Comparison of ENCODE assay signal across 27 cellular contexts in genomic region chr2:130365075-130365474, GRCh38. TPM values are rescaled to one million over a fixed set of nuclear protein-coding genes. Genes with fewer than 3 reads are reported as not detected.
A peak's percentile ranks its signal among the peaks of the same experiment; 100 is the strongest.
DNase-seq lines count a peak whose midpoint lies in the region; ATAC-seq, FAIRE-seq and TF ChIP-seq lines count a peak whose summit lies in the region.
"Had no signal": no experiment of that assay in that cellular context is flagged by ENCODE, and none has a peak within 500 bp of the region (broad histone marks: within the 10 kb centered on the region; RNA-seq: fewer than 3 reads in every experiment).

No MANE protein-coding gene starts in this region.

- no peak overlapping the region for H3K4me2 ChIP-seq in GM12878 (ENCODE audit: control insufficient read depth, insufficient read depth)
- H3K4me2 ChIP-seq: BLaER1 had no signal

- POLR2A ChIA-PET in GM12878 (lab: Charles Lee) = no interaction called here

- BruUV-seq in GM12878 (replicated peaks; lab: Mats Ljungman, UMichigan) = no TSS peak

- H4K20me1 ChIP-seq in GM12878 (ENCODE audit: control insufficient read depth, insufficient read depth) = no peaks in the 10 kb centered on the region
- H4K20me1 ChIP-seq: BLaER1 had no signal

- no peak for TF ChIP-seq EP300 in GM12878 (IDR thresholded peaks at IDR 0.05; ENCODE audit: borderline replicate concordance in 1 of 2, control insufficient read depth in 1 of 2, low read depth in 2 of 2, low read length in 2 of 2)

- CTCF ChIA-PET in GM12878 (lab: Yijun Ruan, JAX) = no interaction called here

- no peak overlapping the region for H3K4me3 ChIP-seq in GM12878
- no peak overlapping the region for H3K4me3 ChIP-seq in lower leg skin (ENCODE audit: low read depth, poor library complexity, severe bottlenecking)
- H3K4me3 ChIP-seq: BLaER1 had no signal

- peaks cover 2% of the 10 kb centered on the region; the same call in 1 of the 2 replicates for H3K4me1 ChIP-seq in GM12878 (ENCODE audit: control insufficient read depth, insufficient read depth, low read length)
- H3K4me1 ChIP-seq: BE2C had no signal

- no peaks in the 10 kb centered on the region for H3K36me3 ChIP-seq in GM12878 (ENCODE audit: control insufficient read depth in 2 of 2, insufficient read depth in 2 of 2, low read length in 1 of 2)
- H3K36me3 ChIP-seq: BE2C, BLaER1 had no signal

- H3K27ac ChIP-seq in GM12878 (ENCODE audit: control insufficient read depth, insufficient read depth) = no peak overlapping the region
- H3K27ac ChIP-seq: BLaER1 had no signal

- ATAC-seq in stimulated activated naive CD8-positive, alpha-beta T cell treated with anti-CD3 and anti-CD28 coated beads, Interleukin-15, amount 100 ng/mL, for 72 hours = peak; percentile 66
- ATAC-seq in stimulated activated naive CD8-positive, alpha-beta T cell treated with anti-CD3 and anti-CD28 coated beads, Interleukin-15, Interleukin-2, amounts not matched to agents 100 U/mL and 50 U/mL, for 24 hours = no peak
- peak; percentile 22; the same call in 1 of the 3 replicates for ATAC-seq in GM12878

- intact Hi-C loops in GM12878 (cut with micrococcal nuclease; ENCODE audit: unreplicated experiment) (no loop called here), lower leg skin (cut with DNase I; ENCODE audit: low total_unique reads) (no loop called here)

- no peaks in the 10 kb centered on the region for H3K27me3 Mint-ChIP-seq in stimulated activated naive CD8-positive, alpha-beta T cell treated with anti-CD3 and anti-CD28 coated beads, Interleukin-15, amount 100 ng/mL, for 72 hours
- H3K27me3 Mint-ChIP-seq in nephron progenitor cell (ENCODE audit: low read depth, poor library complexity) = peaks cover 4% of the 10 kb centered on the region
- H3K27me3 Mint-ChIP-seq: CD4-positive, alpha-beta memory T cell had no signal

- FAIRE-seq in GM12878 (lab: Jason Lieb, UNC) = no peak
- FAIRE-seq: A204.1, GM12891, GM19239 had no signal

- H3K4me3 Mint-ChIP-seq in stimulated activated naive CD8-positive, alpha-beta T cell treated with anti-CD3 and anti-CD28 coated beads, Interleukin-15, amount 100 ng/mL, for 72 hours = no peak overlapping the region
- H3K4me3 Mint-ChIP-seq in nephron progenitor cell = no peak overlapping the region
- H3K4me3 Mint-ChIP-seq: CD14-positive monocyte; CD4-positive, alpha-beta memory T cell had no signal

- in situ Hi-C loops in GM12878 (cut with MboI) = no loop called here

- TF ChIP-seq POLR2A in GM12878 (IDR thresholded peaks at IDR 0.05; ENCODE audit: low read depth, low read length) (no peak), lower leg skin (IDR thresholded peaks at IDR 0.05) (no peak)

- no peaks in the 10 kb centered on the region; the same call in 2 of the 3 replicates for H3K9me3 ChIP-seq in GM12878 (replicated peaks; ENCODE audit: control insufficient read depth, insufficient read depth, low read length)
- H3K9me3 ChIP-seq: BE2C, BLaER1 had no signal

- RAD21 ChIA-PET in GM12878 (lab: Charles Lee; ENCODE audit: unreplicated experiment) = no interaction called here

- H3K79me2 ChIP-seq in GM12878 (ENCODE audit: control insufficient read depth, insufficient read depth, low read length) = no peaks in the 10 kb centered on the region

- WGBS in GM12878 (ENCODE audit: insufficient coverage, insufficient replicate concordance, low lambda C conversion rate, missing lambda C conversion rate) = 79% methylated on average over 2 of the region's 2 CpGs
- 85 to 96% methylated on average over 2 of the region's 2 CpGs for WGBS in lower leg skin, 2 donors

- H2AFZ ChIP-seq in GM12878 (ENCODE audit: control insufficient read depth, low read depth, low read length) = no peak overlapping the region

- H3K4me1 Mint-ChIP-seq in stimulated activated naive CD8-positive, alpha-beta T cell treated with anti-CD3 and anti-CD28 coated beads, Interleukin-15, amount 100 ng/mL, for 72 hours = peaks cover 6% of the 10 kb centered on the region
- H3K4me1 Mint-ChIP-seq in nephron progenitor cell = no peaks in the 10 kb centered on the region

- TF ChIP-seq RAD21 in GM12878 (IDR thresholded peaks at IDR 0.05; ENCODE audit: insufficient read depth, low read depth, low read length) = no peak

- H3K27ac Mint-ChIP-seq in stimulated activated naive CD8-positive, alpha-beta T cell treated with anti-CD3 and anti-CD28 coated beads, Interleukin-15, amount 100 ng/mL, for 72 hours = no peak overlapping the region
- no peak overlapping the region for H3K27ac Mint-ChIP-seq in nephron progenitor cell
- H3K27ac Mint-ChIP-seq: CD14-positive monocyte; CD4-positive, alpha-beta memory T cell; CD4-positive, CD25-positive, alpha-beta regulatory T cell; CD8-positive, alpha-beta memory T cell had no signal

- TF ChIP-seq CTCF in GM12878 (IDR thresholded peaks at IDR 0.05 in 2 of 3, conservative IDR thresholded peaks at IDR 0.05 in 1 of 3; ENCODE audit: control insufficient read depth in 2 of 3, extremely low read depth in 1 of 3, insufficient read depth in 1 of 3, low read depth in 3 of 3, low read length in 3 of 3) (no peak), lower leg skin (IDR thresholded peaks at IDR 0.05) (no peak), nephron progenitor cell (IDR thresholded peaks at IDR 0.05) (no peak)

- no peak overlapping the region for H3K9ac ChIP-seq in GM12878 (ENCODE audit: control insufficient read depth, insufficient read depth, low read length)
- H3K9ac ChIP-seq: BLaER1 had no signal

- H3K9me3 Mint-ChIP-seq in stimulated activated naive CD8-positive, alpha-beta T cell treated with anti-CD3 and anti-CD28 coated beads, Interleukin-15, amount 100 ng/mL, for 72 hours = no peaks in the 10 kb centered on the region
- peaks cover 34% of the 10 kb centered on the region for H3K9me3 Mint-ChIP-seq in nephron progenitor cell
- H3K9me3 Mint-ChIP-seq: CD8-positive, alpha-beta memory T cell had no signal

- no peaks in the 10 kb centered on the region for H3K27me3 ChIP-seq in GM12878 (replicated peaks in 1 of 2; ENCODE audit: control insufficient read depth in 2 of 2, insufficient read depth in 2 of 2, low read length in 1 of 2)
- H3K27me3 ChIP-seq: BE2C, BLaER1 had no signal

- SMC1A ChIA-PET in GM12878 (lab: Charles Lee; ENCODE audit: uncharacterized antibody, unreplicated experiment) = no interaction called here

- no peak for DNase-seq in stimulated activated naive CD8-positive, alpha-beta T cell treated with anti-CD3 and anti-CD28 coated beads, Interleukin-15, amount 100 ng/mL, for 72 hours
- no peak for DNase-seq in stimulated activated naive CD8-positive, alpha-beta T cell treated with anti-CD3 and anti-CD28 coated beads, Interleukin-15, Interleukin-2, amounts not matched to agents 100 U/mL and 50 U/mL, for 24 hours
- DNase-seq in MV-4-11 (lab: John Stamatoyannopoulos, UW) (peak; percentile 40), GM12878 (ENCODE audit: low read depth, low spot score) (no peak), midbrain (lab: John Stamatoyannopoulos, UW) (no peak), lower leg skin (ENCODE audit: low spot score in 2 of 2) (no peak), nephron progenitor cell (no peak)
- DNase-seq: 8988T; ACHN; BE2C; C1 segment of cervical spinal cord; CD4-positive, alpha-beta memory T cell; CD4-positive, CD25-positive, alpha-beta regulatory T cell; CD8-positive, alpha-beta memory T cell; COR-L47; DMS 273 treated with DMSO at 0.1 percent for 48 hours; DMS153; DMS53; DMS79; DND-41; EL; GDM1 had no signal

- H3K36me3 Mint-ChIP-seq in nephron progenitor cell (ENCODE audit: low read depth) = peaks cover 10% of the 10 kb centered on the region
- H3K36me3 Mint-ChIP-seq: CD4-positive, alpha-beta memory T cell had no signal

RNA-seq across cellular contexts. Expression of gene PTPN18, which starts 9.2 kb away (rescaled TPM):
- total RNA-seq in GM12878 (2013; cell fraction: nucleolus; rRNA removed) = 33.3 and 40.8 TPM in 2 replicates
- total RNA-seq in GM12878 (2014; rRNA removed) (31.4 and 36.9 TPM in 2 replicates), GM12878 (2014; rRNA removed; fragmentation: Illumina TruSeq; extraction: Trizol) (38.5 and 39.8 TPM in 2 replicates), GM12878 (2021) (41.9 and 43.1 TPM in 2 replicates), lower leg skin (10 to 100 TPM; 18.7 to 31.1 (median 25.4) TPM)
- 26.0 TPM for polyA plus RNA-seq in GM12878 (2011; ENCODE audit: low read depth)
- polyA plus RNA-seq in GM12878 (2011; rRNA removed) (29.3 and 47.0 TPM in 2 replicates), GM12878 (2014; fragmentation: Illumina TruSeq; extraction: Trizol) (89.9 and 99.8 TPM in 2 replicates), GM12878 (2014; fragmentation: Nextera tagmentation; extraction: Ambion mirVana) (10 to 100 TPM; 14.8 to 17.5 TPM), GM12878 (2014; rRNA removed) (58.4 and 58.8 TPM in 2 replicates), GM12878 (2016; fragmentation: Nextera tagmentation; extraction: Ambion mirVana) (10 to 100 TPM; 43.7 to 45.6 TPM)
- 50.1 and 55.8 TPM in 2 replicates for polyA plus RNA-seq in GM12878 (2011; cell fraction: cytosol; rRNA removed)
- 44.1 and 45.8 TPM in 2 replicates for polyA plus RNA-seq in GM12878 (2011; cell fraction: nucleus; rRNA removed)
- polyA plus RNA-seq in GM12878 (2012) = 37.9 and 44.0 TPM in 2 replicates
- polyA minus RNA-seq in GM12878 (2011; rRNA and poly(A)+ RNA removed) = 22.4 and 27.1 TPM in 2 replicates
- 13.2 and 13.4 TPM in 2 replicates for polyA minus RNA-seq in GM12878 (2011; cell fraction: cytosol; rRNA and poly(A)+ RNA removed)
- 17.3 and 30.1 TPM in 2 replicates for polyA minus RNA-seq in GM12878 (2011; cell fraction: nucleus; rRNA and poly(A)+ RNA removed)

RNA-seq across cellular contexts. Expression of gene IMP4, which starts 22.4 kb away (rescaled TPM):
- total RNA-seq in GM12878 (2013; cell fraction: nucleolus; rRNA removed) = 66.8 and 77.9 TPM in 2 replicates
- 181 and 209 TPM in 2 replicates for total RNA-seq in GM12878 (2014; rRNA removed)
- total RNA-seq in GM12878 (2014; rRNA removed; fragmentation: Illumina TruSeq; extraction: Trizol) = 74.9 and 85.3 TPM in 2 replicates
- total RNA-seq in GM12878 (2021) = 166 and 171 TPM in 2 replicates
- polyA plus RNA-seq in GM12878 (2011; ENCODE audit: low read depth) = 61.6 TPM
- 78.0 and 162 TPM in 2 replicates for polyA plus RNA-seq in GM12878 (2011; rRNA removed)
- polyA plus RNA-seq in GM12878 (2011; cell fraction: cytosol; rRNA removed) = 306 and 444 TPM in 2 replicates
- 402 and 407 TPM in 2 replicates for polyA plus RNA-seq in GM12878 (2011; cell fraction: nucleus; rRNA removed)
- polyA plus RNA-seq in GM12878 (2012) = 134 and 142 TPM in 2 replicates
- polyA plus RNA-seq in GM12878 (2014; fragmentation: Illumina TruSeq; extraction: Trizol) = 43.2 and 70.5 TPM in 2 replicates
- 100 to 1,000 TPM in 1 of 2 experiments, 10 to 100 TPM in 1; 41.4 to 100 TPM for polyA plus RNA-seq in GM12878 (2014; fragmentation: Nextera tagmentation; extraction: Ambion mirVana)
- polyA plus RNA-seq in GM12878 (2014; rRNA removed) = 242 and 273 TPM in 2 replicates
- polyA plus RNA-seq in GM12878 (2016; fragmentation: Nextera tagmentation; extraction: Ambion mirVana) = 100 to 1,000 TPM; 183 to 206 TPM
- polyA minus RNA-seq in GM12878 (2011; rRNA and poly(A)+ RNA removed) = 132 and 174 TPM in 2 replicates
- polyA minus RNA-seq in GM12878 (2011; cell fraction: cytosol; rRNA and poly(A)+ RNA removed) = 64.4 and 65.1 TPM in 2 replicates
- polyA minus RNA-seq in GM12878 (2011; cell fraction: nucleus; rRNA and poly(A)+ RNA removed) = 89.7 and 141 TPM in 2 replicates
- 10 to 100 TPM; 84.8 to 98.1 (median 97.0) TPM for total RNA-seq in lower leg skin
